In the genomic region with DNA sequence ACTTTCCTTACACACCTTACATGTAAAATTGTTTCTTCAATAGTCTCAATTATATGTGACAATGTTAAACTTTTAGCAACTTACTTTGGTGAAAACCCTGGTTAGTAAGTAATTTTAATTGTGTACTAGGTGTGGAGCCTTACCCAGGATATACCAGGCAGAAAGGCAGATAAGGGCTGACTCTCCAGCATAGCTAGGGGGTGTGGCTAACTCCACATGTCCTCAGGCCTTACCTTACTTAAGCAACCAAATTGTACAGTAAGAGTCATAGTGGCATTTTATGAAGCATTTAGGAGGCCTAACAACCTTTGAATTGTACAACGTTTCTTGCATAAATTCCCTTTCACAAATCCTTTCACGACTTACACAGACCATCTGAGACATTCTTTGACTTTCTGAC, we compare ENCODE assay signal across 23 cellular contexts.
"Had no signal": no experiment of that assay in that cellular context is flagged by ENCODE, and none has a peak within 500 bp of the region (broad histone marks: within the 10 kb centered on the region; RNA-seq: fewer than 3 reads in every experiment).

No MANE protein-coding gene starts in this region.

- H3K27me3 ChIP-seq: adrenal gland, ascending aorta, brain microvascular endothelial cell, dorsolateral prefrontal cortex, left lung, ovary, stomach, upper lobe of left lung had no signal

- H3K27ac ChIP-seq: adrenal gland, ascending aorta, brain microvascular endothelial cell, dorsolateral prefrontal cortex, left lung, neutrophil, ovary, prostate gland, stomach, upper lobe of left lung had no signal

- H3K36me3 ChIP-seq: adrenal gland, ascending aorta, brain microvascular endothelial cell, left lung, neutrophil, ovary, prostate gland, stomach, upper lobe of left lung had no signal

- FAIRE-seq: endothelial cell of umbilical vein had no signal

- ATAC-seq: effector memory CD8-positive, alpha-beta T cell; left lung; natural killer cell; stimulated activated memory B cell treated with anti-CD40 and anti-IgM and Interleukin-4, amounts not matched to agents 10 μg/mL and 1 μg/mL and 100 μg/mL, for 72 hours; WTC11 had no signal

- DNase-seq: activated CD8-positive, alpha-beta memory T cell treated with anti-CD3 and anti-CD28 coated beads for 24 hours; activated CD8-positive, alpha-beta memory T cell treated with anti-CD3 and anti-CD28 coated beads, Interleukin-2, amount 50 U/mL, for 4 hours; activated naive CD4-positive, alpha-beta T cell; activated T-cell treated with anti-CD3 and anti-CD28 coated beads, Interleukin-2, amount 50 U/mL, for 24 hours; adrenal gland; brain microvascular endothelial cell; dorsolateral prefrontal cortex; effector memory CD8-positive, alpha-beta T cell; foreskin fibroblast; kidney; left lung; natural killer cell; ovary; stomach; T1000; upper lobe of left lung had no signal

- H3K9me3 ChIP-seq: adrenal gland, ascending aorta, left lung, neutrophil, ovary, prostate gland, stomach, upper lobe of left lung had no signal

- H3K4me3 ChIP-seq: adrenal gland, ascending aorta, dorsolateral prefrontal cortex, left lung, lung, ovary, prostate gland, stomach, upper lobe of left lung had no signal

- H3K4me1 ChIP-seq: adrenal gland, ascending aorta, left lung, prostate gland, stomach, upper lobe of left lung had no signal
